ENCODE assay signal across 24 cellular contexts in genomic region chr1:53378061-53378460, GRCh38. TPM values are rescaled to one million over a fixed set of nuclear protein-coding genes. Genes with fewer than 3 reads are reported as not detected.
DNase-seq lines count a peak whose midpoint lies in the region; FAIRE-seq and TF ChIP-seq lines count a peak whose summit lies in the region.
"Had no signal": no experiment of that assay in that cellular context is flagged by ENCODE, and none has a peak within 500 bp of the region (broad histone marks: within the 10 kb centered on the region; RNA-seq: fewer than 3 reads in every experiment).

No MANE protein-coding gene starts in this region.

- WGBS in testis, 2 donors: 64% methylated on average over 3 to 5 of the region's 5 CpGs

- H3K27me3 Mint-ChIP-seq in activated CD4-positive, alpha-beta memory T cell treated with anti-CD3 and anti-CD28 coated beads for 36 hours: no peaks in the 10 kb centered on the region
- peaks cover 20% of the 10 kb centered on the region for H3K27me3 Mint-ChIP-seq in activated CD4-positive, alpha-beta memory T cell treated with anti-CD3 and anti-CD28 coated beads, Interleukin-2, amount 10 ng/mL, durations not matched to agents 7 days and 5 days

- H3K4me1 Mint-ChIP-seq in activated CD4-positive, alpha-beta memory T cell treated with anti-CD3 and anti-CD28 coated beads for 36 hours (ENCODE audit: low read depth): no peaks in the 10 kb centered on the region
- H3K4me1 Mint-ChIP-seq in activated CD4-positive, alpha-beta memory T cell treated with anti-CD3 and anti-CD28 coated beads, Interleukin-2, amount 10 ng/mL, durations not matched to agents 7 days and 5 days: no peaks in the 10 kb centered on the region

- no peak overlapping the region for H3K27ac Mint-ChIP-seq in activated CD4-positive, alpha-beta memory T cell treated with anti-CD3 and anti-CD28 coated beads for 36 hours
- H3K27ac Mint-ChIP-seq in activated CD4-positive, alpha-beta memory T cell treated with anti-CD3 and anti-CD28 coated beads, Interleukin-2, amount 10 ng/mL, durations not matched to agents 7 days and 5 days: no peak overlapping the region
- H3K27ac Mint-ChIP-seq: natural killer cell treated with Interleukin-12 subunit alpha and Interleukin-12 subunit beta and Interleukin-15 and Interleukin-18, amount 100 ng/mL, for 72 hours had no signal

- no peak for TF ChIP-seq POLR2A in testis (IDR thresholded peaks at IDR 0.05)

- FAIRE-seq in kidney (lab: Jason Lieb, UNC): no peak
- FAIRE-seq: D721Med had no signal

- H3K4me3 ChIP-seq in WERI-Rb-1 (ENCODE audit: low read depth, low read length) (no peak overlapping the region), kidney (ENCODE audit: low read length in 2 of 2) (no peak overlapping the region), testis (no peak overlapping the region)
- H3K4me3 ChIP-seq: gastroesophageal sphincter, GM23248, SK-N-MC, vagina had no signal

- POLR2A ChIA-PET in activated CD4-positive, alpha-beta memory T cell treated with anti-CD3 and anti-CD28 coated beads for 36 hours (lab: Charles Lee): no interaction called here
- POLR2A ChIA-PET in activated CD4-positive, alpha-beta memory T cell treated with anti-CD3 and anti-CD28 coated beads, Interleukin-2, amount 10 ng/mL, durations not matched to agents 7 days and 5 days (lab: Charles Lee): interaction anchor here (1.3 kb wide), 1 partner anchor 10 kb away, joined by 6 read pairs; no protein-coding TSS in a partner anchor

- DNase-seq in activated CD4-positive, alpha-beta memory T cell treated with anti-CD3 and anti-CD28 coated beads for 36 hours: peak; percentile 3
- no peak for DNase-seq in activated CD4-positive, alpha-beta memory T cell treated with anti-CD3 and anti-CD28 coated beads, Interleukin-2, amount 10 ng/mL, durations not matched to agents 7 days and 5 days
- DNase-seq in WERI-Rb-1 (peak; percentile 9), kidney (peak; percentile 24), testis (peak; percentile 10), C1 segment of cervical spinal cord (lab: John Stamatoyannopoulos, UW) (no peak), hypothalamus (lab: John Stamatoyannopoulos, UW) (no peak)
- no peak for DNase-seq in activated CD4-positive, alpha-beta T cell treated with anti-CD3 and anti-CD28 coated beads, Interleukin-2, amount 50 U/mL, for 4 hours
- DNase-seq: activated naive CD4-positive, alpha-beta T cell treated with Interleukin-2 at 50 U/mL for 16 hours; amniotic stem cell; brain microvascular endothelial cell; effector CD4-positive, alpha-beta T cell; GM23248; NCI-H1092 treated with DMSO at 0.1 percent for 48 hours; NCI-H187; NCI-H2171 treated with DMSO at 0.1 percent for 48 hours; NCI-H510A; stimulated activated naive CD4-positive, alpha-beta T cell had no signal

- intact Hi-C loops in activated CD4-positive, alpha-beta memory T cell treated with anti-CD3 and anti-CD28 coated beads for 36 hours (cut with micrococcal nuclease): no loop called here
- intact Hi-C loops in kidney (cut with DNase I) (no loop called here), testis (cut with DNase I; ENCODE audit: low total_unique reads) (no loop called here)

- no peak for TF ChIP-seq CTCF in WERI-Rb-1 (IDR thresholded peaks at IDR 0.05; ENCODE audit: low read depth, low read length)
- no peak for TF ChIP-seq CTCF in kidney (IDR thresholded peaks at IDR 0.05; ENCODE audit: borderline replicate concordance, extremely low read depth, insufficient read depth)
- TF ChIP-seq CTCF in testis (IDR thresholded peaks at IDR 0.05): no peak

- H3K4me3 Mint-ChIP-seq in activated CD4-positive, alpha-beta memory T cell treated with anti-CD3 and anti-CD28 coated beads for 36 hours: no peak overlapping the region
- no peak overlapping the region for H3K4me3 Mint-ChIP-seq in activated CD4-positive, alpha-beta memory T cell treated with anti-CD3 and anti-CD28 coated beads, Interleukin-2, amount 10 ng/mL, durations not matched to agents 7 days and 5 days
- H3K4me3 Mint-ChIP-seq: natural killer cell treated with Interleukin-12 subunit alpha and Interleukin-12 subunit beta and Interleukin-15 and Interleukin-18, amount 100 ng/mL, for 72 hours had no signal

- CTCF ChIA-PET in activated CD4-positive, alpha-beta memory T cell treated with anti-CD3 and anti-CD28 coated beads for 36 hours (lab: Charles Lee): interaction anchor here (1.2 kb wide), 1 partner anchor 15 kb away, joined by 3 read pairs; no protein-coding TSS in a partner anchor
- CTCF ChIA-PET in activated CD4-positive, alpha-beta memory T cell treated with anti-CD3 and anti-CD28 coated beads, Interleukin-2, amount 10 ng/mL, durations not matched to agents 7 days and 5 days (lab: Charles Lee): interaction anchor here (1.4 kb wide), 1 partner anchor 15 kb away, joined by 3 read pairs; no protein-coding TSS in a partner anchor

- H3K9me3 Mint-ChIP-seq in activated CD4-positive, alpha-beta memory T cell treated with anti-CD3 and anti-CD28 coated beads for 36 hours: no peaks in the 10 kb centered on the region
- no peaks in the 10 kb centered on the region for H3K9me3 Mint-ChIP-seq in activated CD4-positive, alpha-beta memory T cell treated with anti-CD3 and anti-CD28 coated beads, Interleukin-2, amount 10 ng/mL, durations not matched to agents 7 days and 5 days
- H3K9me3 Mint-ChIP-seq: natural killer cell treated with Interleukin-12 subunit alpha and Interleukin-12 subunit beta and Interleukin-15 and Interleukin-18, amount 100 ng/mL, for 72 hours had no signal

- no peaks in the 10 kb centered on the region for H3K36me3 Mint-ChIP-seq in activated CD4-positive, alpha-beta memory T cell treated with anti-CD3 and anti-CD28 coated beads for 36 hours
- no peaks in the 10 kb centered on the region for H3K36me3 Mint-ChIP-seq in activated CD4-positive, alpha-beta memory T cell treated with anti-CD3 and anti-CD28 coated beads, Interleukin-2, amount 10 ng/mL, durations not matched to agents 7 days and 5 days (ENCODE audit: low read depth)
- H3K36me3 Mint-ChIP-seq: natural killer cell treated with Interleukin-12 subunit alpha and Interleukin-12 subunit beta and Interleukin-15 and Interleukin-18, amount 100 ng/mL, for 72 hours had no signal

- no peak overlapping the region for H3K9ac ChIP-seq in kidney (ENCODE audit: low read length in 2 of 2)
- H3K9ac ChIP-seq: GM23248 had no signal

- no peaks in the 10 kb centered on the region for H3K27me3 ChIP-seq in WERI-Rb-1 (ENCODE audit: insufficient read depth, low read depth, severe bottlenecking)
- H3K27me3 ChIP-seq in testis: no peaks in the 10 kb centered on the region
- H3K27me3 ChIP-seq: brain microvascular endothelial cell, vagina had no signal

- H3K27ac ChIP-seq in WERI-Rb-1 (peak overlapping the region; percentile 98), kidney (ENCODE audit: low read depth in 2 of 2, low read length in 2 of 2) (no peak overlapping the region), testis (peak overlapping the region; percentile 27 to 28)
- H3K27ac ChIP-seq: brain microvascular endothelial cell, gastroesophageal sphincter, GM23248, RWPE1, SK-N-MC, vagina had no signal

- H3K4me1 ChIP-seq in kidney (ENCODE audit: control insufficient read depth in 1 of 2, insufficient read depth in 1 of 2, low read depth in 1 of 2, low read length in 2 of 2) (no peaks in the 10 kb centered on the region), testis (peaks cover 32% of the 10 kb centered on the region)
- H3K4me1 ChIP-seq: gastroesophageal sphincter, vagina had no signal

- H3K36me3 ChIP-seq in WERI-Rb-1 (no peaks in the 10 kb centered on the region), kidney (ENCODE audit: control insufficient read depth in 1 of 2, insufficient read depth in 2 of 2, low read length in 2 of 2) (no peaks in the 10 kb centered on the region), testis (ENCODE audit: low read depth, missing control alignments) (no peaks in the 10 kb centered on the region)
- H3K36me3 ChIP-seq: brain microvascular endothelial cell, gastroesophageal sphincter, vagina had no signal

- H3K9me3 ChIP-seq in WERI-Rb-1 (ENCODE audit: severe bottlenecking) (no peaks in the 10 kb centered on the region), kidney (ENCODE audit: control insufficient read depth in 1 of 2, low read length in 2 of 2) (no peaks in the 10 kb centered on the region), testis (no peaks in the 10 kb centered on the region)
- H3K9me3 ChIP-seq: gastroesophageal sphincter, vagina had no signal

RNA-seq across cellular contexts. Expression of gene LRP8, which starts 50.2 kb away (rescaled TPM):
- 10 to 100 TPM; 38.6 to 38.8 TPM for total RNA-seq in activated CD4-positive, alpha-beta memory T cell treated with anti-CD3 and anti-CD28 coated beads for 36 hours
- total RNA-seq in activated CD4-positive, alpha-beta memory T cell treated with anti-CD3 and anti-CD28 coated beads, Interleukin-2, amount 10 ng/mL, durations not matched to agents 7 days and 5 days: 10 to 100 TPM; 51.5 to 52.7 TPM
- total RNA-seq in kidney (6.9 TPM), testis (100 to 1,000 TPM; 223 to 253 TPM)
- polyA plus RNA-seq in kidney (ENCODE audit: insufficient read depth, low read depth, low replicate concordance) (1.4 TPM), testis (ENCODE audit: insufficient read depth, low read depth, low replicate concordance) (64.3 TPM)

Comparison
In these comparisons a context has a peak if more than half of its experiments do, and no peak if none do; other contexts are left out.
1. DNase-seq: peak in activated CD4-positive, alpha-beta memory T cell treated with anti-CD3 and anti-CD28 coated beads for 36 hours (single experiment), WERI-Rb-1 (single experiment), kidney (single experiment) and testis (single experiment); none in activated CD4-positive, alpha-beta memory T cell treated with anti-CD3 and anti-CD28 coated beads, Interleukin-2, amount 10 ng/mL, durations not matched to agents 7 days and 5 days (single experiment), C1 segment of cervical spinal cord (0 of 14), activated CD4-positive, alpha-beta T cell treated with anti-CD3 and anti-CD28 coated beads, Interleukin-2, amount 50 U/mL, for 4 hours (0 of 2) and hypothalamus (0 of 51).
2. H3K27ac ChIP-seq: peak in WERI-Rb-1 (single experiment) and testis (2 of 2); none in kidney (0 of 2).
3. RNA of gene LRP8, which starts 50.2 kb away (total RNA-seq): 223 to 253 TPM in testis; 51.5 to 52.7 TPM in activated CD4-positive, alpha-beta memory T cell treated with anti-CD3 and anti-CD28 coated beads, Interleukin-2, amount 10 ng/mL, durations not matched to agents 7 days and 5 days, 38.6 to 38.8 TPM in activated CD4-positive, alpha-beta memory T cell treated with anti-CD3 and anti-CD28 coated beads for 36 hours and 6.9 TPM in kidney (single experiment); every median in the first group is over 4 times any median in the second.